In genomic region chr7:30134523-30135270, GRCh38 we compare ENCODE assay signal across 8 cellular contexts.
DNase-seq lines count a peak whose midpoint lies in the region; ATAC-seq and TF ChIP-seq lines count a peak whose summit lies in the region.

Gene MTURN (plus strand): TSS chr7:30134986. CDS start chr7:30135137, 151 bp downstream.

- TF ChIP-seq CTCF in AG09309 (IDR thresholded peaks at IDR 0.05; ENCODE audit: control insufficient read depth, insufficient read depth, low read depth, low read length, missing control alignments) = no peak

- DNase-seq in AG09309 (ENCODE audit: low read depth) (no peak), NCI-H446 treated with DMSO at 0.1 percent for 48 hours (lab: John Stamatoyannopoulos, UW) (peak; percentile 66), kidney tubule cell (ENCODE audit: low spot score) (peak; percentile 80)
- peak; percentile 90 for DNase-seq in activated CD4-positive, alpha-beta T cell treated with anti-CD3 and anti-CD28 coated beads for 48 hours
- DNase-seq in stimulated activated CD4-positive, alpha-beta T cell treated with anti-CD3 and anti-CD28 coated beads, Interleukin-15, amount 100 ng/mL, for 24 hours = peak; percentile 91

- H3K27ac ChIP-seq in cingulate gyrus (ENCODE audit: low read depth, low read length) = peak within 1 kb of the TSS; percentile 92

- H3K4me3 ChIP-seq in AG09309 (ENCODE audit: control insufficient read depth, low read depth, low read length) = peak within 1 kb of the TSS; percentile 97

- ATAC-seq in GM19035 (IDR thresholded peaks at IDR 0.05; ENCODE audit: unreplicated experiment) (peak; percentile 85), HG03342 (IDR thresholded peaks at IDR 0.05; ENCODE audit: unreplicated experiment) (peak; percentile 76)
